29 cellular contexts compared by ENCODE assay signal in genomic region chr1:232144696-232145230, GRCh38.
"Had no signal": no experiment of that assay in that cellular context is flagged by ENCODE, and none has a peak within 500 bp of the region (broad histone marks: within the 10 kb centered on the region; RNA-seq: fewer than 3 reads in every experiment).

No MANE protein-coding gene starts in this region.

- H2AFZ ChIP-seq: parathyroid adenoma had no signal

- FAIRE-seq: small intestine, urothelium cell line had no signal

- H3K4me3 Mint-ChIP-seq: naive thymus-derived CD8-positive, alpha-beta T cell; natural killer cell treated with Interleukin-12 subunit alpha and Interleukin-12 subunit beta and Interleukin-15 and Interleukin-18, amount 100 ng/mL, for 72 hours; nephron progenitor cell; neural crest cell; stimulated activated effector memory CD8-positive, alpha-beta T cell treated with anti-CD3 and anti-CD28 coated beads, Interleukin-12 subunit alpha, Interleukin-12 subunit beta, amount 100 ng/mL, for 72 hours; stimulated activated naive B cell treated with anti-CD40 and anti-IgM and Interleukin-4, amounts not matched to agents 10 μg/mL and 1 μg/mL and 100 μg/mL, for 72 hours; stimulated activated naive CD8-positive, alpha-beta T cell treated with anti-CD3 and anti-CD28 coated beads, Interleukin-15, Interleukin-2, amounts not matched to agents 100 ng/mL and 50 ng/mL, for 24 hours had no signal

- H3K36me3 ChIP-seq: neutrophil, ovary, right lobe of liver, sigmoid colon, stomach, thoracic aorta, thyroid gland, tibial nerve, upper lobe of left lung, vagina had no signal

- H3K27ac Mint-ChIP-seq: naive thymus-derived CD8-positive, alpha-beta T cell; natural killer cell treated with Interleukin-12 subunit alpha and Interleukin-12 subunit beta and Interleukin-15 and Interleukin-18, amount 100 ng/mL, for 72 hours; nephron progenitor cell; stimulated activated effector memory CD8-positive, alpha-beta T cell treated with anti-CD3 and anti-CD28 coated beads, Interleukin-12 subunit alpha, Interleukin-12 subunit beta, amount 100 ng/mL, for 72 hours; stimulated activated naive B cell treated with anti-CD40 and anti-IgM and Interleukin-4, amounts not matched to agents 10 μg/mL and 1 μg/mL and 100 μg/mL, for 72 hours; stimulated activated naive CD8-positive, alpha-beta T cell treated with anti-CD3 and anti-CD28 coated beads, Interleukin-15, Interleukin-2, amounts not matched to agents 100 ng/mL and 50 ng/mL, for 24 hours had no signal

- DNase-seq: naive thymus-derived CD8-positive, alpha-beta T cell; nephron progenitor cell; nucleus accumbens; ovary; psoas muscle; right cardiac atrium; right lobe of liver; sigmoid colon; small intestine; stimulated activated CD4-positive, alpha-beta T cell treated with anti-CD3 and anti-CD28 coated beads, Interleukin-15, amount 100 ng/mL, for 24 hours; stimulated activated CD4-positive, alpha-beta T cell treated with anti-CD3 and anti-CD28 coated beads, Interleukin-2, amount 100 ng/mL, for 24 hours; stimulated activated CD4-positive, alpha-beta T cell treated with anti-CD3 and anti-CD28 coated beads, Interleukin-2, amount 100 ng/mL, for 48 hours; stimulated activated CD4-positive, alpha-beta T cell treated with anti-CD3 and anti-CD28 coated beads, Interleukin-4, amount 100 ng/mL, for 24 hours; stimulated activated naive B cell treated with anti-CD40 and anti-IgM and Interleukin-4, amounts not matched to agents 10 μg/mL and 1 μg/mL and 100 μg/mL, for 72 hours; stimulated activated naive CD4-positive, alpha-beta T cell treated with Interleukin-2 at 50 U/mL for 16 hours; stomach; thyroid gland; trophoblast cell; upper lobe of left lung had no signal

- H3K27me3 ChIP-seq: neutrophil, ovary, right lobe of liver, sigmoid colon, stomach, thyroid gland, tibial nerve, upper lobe of left lung, vagina had no signal

- H3K4me1 Mint-ChIP-seq: naive thymus-derived CD8-positive, alpha-beta T cell; stimulated activated effector memory CD8-positive, alpha-beta T cell treated with anti-CD3 and anti-CD28 coated beads, Interleukin-12 subunit alpha, Interleukin-12 subunit beta, amount 100 ng/mL, for 72 hours; stimulated activated naive B cell treated with anti-CD40 and anti-IgM and Interleukin-4, amounts not matched to agents 10 μg/mL and 1 μg/mL and 100 μg/mL, for 72 hours had no signal

- ATAC-seq: naive thymus-derived CD8-positive, alpha-beta T cell; natural killer cell treated with Interleukin-12 subunit alpha and Interleukin-12 subunit beta and Interleukin-15 and Interleukin-18, amount 100 ng/mL, for 72 hours; psoas muscle; right cardiac atrium; right lobe of liver; stimulated activated effector memory CD8-positive, alpha-beta T cell treated with anti-CD3 and anti-CD28 coated beads, Interleukin-12 subunit alpha, Interleukin-12 subunit beta, amount 100 ng/mL, for 72 hours; stimulated activated naive B cell treated with anti-CD40 and anti-IgM and Interleukin-4, amounts not matched to agents 10 μg/mL and 1 μg/mL and 100 μg/mL, for 72 hours had no signal

- H3K79me2 ChIP-seq: parathyroid adenoma had no signal

- H3K4me1 ChIP-seq: parathyroid adenoma, right lobe of liver, upper lobe of left lung had no signal

- H3K27me3 Mint-ChIP-seq: stimulated activated naive B cell treated with anti-CD40 and anti-IgM and Interleukin-4, amounts not matched to agents 10 μg/mL and 1 μg/mL and 100 μg/mL, for 72 hours had no signal

- H3K27ac ChIP-seq: neutrophil, ovary, parathyroid adenoma, psoas muscle, right lobe of liver, upper lobe of left lung, vagina had no signal

- H3K9ac ChIP-seq: parathyroid adenoma had no signal

- H3K9me3 ChIP-seq: neutrophil, ovary, psoas muscle, right lobe of liver, sigmoid colon, thyroid gland, vagina had no signal

- H3K9me3 Mint-ChIP-seq: natural killer cell treated with Interleukin-12 subunit alpha and Interleukin-12 subunit beta and Interleukin-15 and Interleukin-18, amount 100 ng/mL, for 72 hours; stimulated activated naive CD8-positive, alpha-beta T cell treated with anti-CD3 and anti-CD28 coated beads, Interleukin-15, Interleukin-2, amounts not matched to agents 100 ng/mL and 50 ng/mL, for 24 hours had no signal

- H3K4me3 ChIP-seq: ovary, psoas muscle, right lobe of liver, sigmoid colon, stomach, thoracic aorta, thyroid gland, tibial nerve, upper lobe of left lung, vagina had no signal

- H3K36me3 Mint-ChIP-seq: natural killer cell treated with Interleukin-12 subunit alpha and Interleukin-12 subunit beta and Interleukin-15 and Interleukin-18, amount 100 ng/mL, for 72 hours; stimulated activated effector memory CD8-positive, alpha-beta T cell treated with anti-CD3 and anti-CD28 coated beads, Interleukin-12 subunit alpha, Interleukin-12 subunit beta, amount 100 ng/mL, for 72 hours; stimulated activated naive B cell treated with anti-CD40 and anti-IgM and Interleukin-4, amounts not matched to agents 10 μg/mL and 1 μg/mL and 100 μg/mL, for 72 hours had no signal
